Comparison of ENCODE assay signal across 22 cellular contexts in genomic region chr1:3636080-3636479, GRCh38. TPM values are rescaled to one million over a fixed set of nuclear protein-coding genes. Genes with fewer than 3 reads are reported as not detected.
DNase-seq lines count a peak whose midpoint lies in the region; ATAC-seq and TF ChIP-seq lines count a peak whose summit lies in the region.
"Had no signal": no experiment of that assay in that cellular context is flagged by ENCODE, and none has a peak within 500 bp of the region (broad histone marks: within the 10 kb centered on the region; RNA-seq: fewer than 3 reads in every experiment).

No MANE protein-coding gene starts in this region.

- H3K4me1 Mint-ChIP-seq in chondrocyte (ENCODE audit: low read depth): no peaks in the 10 kb centered on the region
- H3K4me1 Mint-ChIP-seq in stimulated activated memory B cell treated with anti-CD40 and anti-IgM and Interleukin-4, amounts not matched to agents 10 μg/mL and 1 μg/mL and 100 μg/mL, for 72 hours: no peaks in the 10 kb centered on the region
- H3K4me1 Mint-ChIP-seq: CD14-positive monocyte; CD8-positive, alpha-beta memory T cell had no signal

- H4K20me1 ChIP-seq in GM23248 (ENCODE audit: insufficient read depth): no peaks in the 10 kb centered on the region

- H3K79me2 ChIP-seq in GM23248 (ENCODE audit: insufficient read depth): no peaks in the 10 kb centered on the region

- H3K4me1 ChIP-seq in GM23248 (ENCODE audit: insufficient read depth): no peaks in the 10 kb centered on the region
- H3K4me1 ChIP-seq: A549, BE2C, HAP-1 had no signal

- H3K27me3 ChIP-seq in GM23248 (replicated peaks; ENCODE audit: insufficient read depth): no peaks in the 10 kb centered on the region
- H3K27me3 ChIP-seq: BE2C; BLaER1 treated with 17β-estradiol and CSF1 and Interleukin-3, amounts not matched to agents 10 nM and 100 nM had no signal

- 96 to 97% methylated on average over 9 to 14 of the region's 14 CpGs for WGBS in GM23248 (ENCODE audit: low coverage in 1 of 2, low lambda C conversion rate in 2 of 2, missing lambda C conversion rate in 2 of 2), 2 experiments

- peaks cover 28% of the 10 kb centered on the region for H3K36me3 Mint-ChIP-seq in chondrocyte (ENCODE audit: low read depth)
- H3K36me3 Mint-ChIP-seq in stimulated activated memory B cell treated with anti-CD40 and anti-IgM and Interleukin-4, amounts not matched to agents 10 μg/mL and 1 μg/mL and 100 μg/mL, for 72 hours: peaks cover 57% of the 10 kb centered on the region

- no peaks in the 10 kb centered on the region for H3K9me3 ChIP-seq in GM23248 (ENCODE audit: low read depth)
- H3K9me3 ChIP-seq: A549; BE2C; BLaER1 treated with 17β-estradiol and CSF1 and Interleukin-3, amounts not matched to agents 10 nM and 100 nM; HAP-1 had no signal

- no peaks in the 10 kb centered on the region for H3K9me2 ChIP-seq in GM23248 (ENCODE audit: insufficient read depth)

- TF ChIP-seq CTCF in chondrocyte (IDR thresholded peaks at IDR 0.05) (no peak), foreskin fibroblast (IDR thresholded peaks at IDR 0.05; ENCODE audit: low read depth, low read length) (no peak)

- ATAC-seq in stimulated activated memory B cell treated with anti-CD40 and anti-IgM and Interleukin-4, amounts not matched to agents 10 μg/mL and 1 μg/mL and 100 μg/mL, for 72 hours: no peak
- ATAC-seq: A549 had no signal

- in situ Hi-C loops in GM23248 (cut with MboI): no loop called here

- no peak overlapping the region for H3K9ac ChIP-seq in GM23248
- H3K9ac ChIP-seq: BLaER1 treated with 17β-estradiol and CSF1 and Interleukin-3, amounts not matched to agents 10 nM and 100 nM had no signal

- H3F3A ChIP-seq in GM23248 (ENCODE audit: insufficient read depth): no peaks in the 10 kb centered on the region

- H3K27ac ChIP-seq in GM23248: no peak overlapping the region
- H3K27ac ChIP-seq: A549; BLaER1 treated with 17β-estradiol and CSF1 and Interleukin-3, amounts not matched to agents 10 nM and 100 nM had no signal

- no peak overlapping the region for H2AFZ ChIP-seq in GM23248

- H3K9me3 Mint-ChIP-seq in chondrocyte (ENCODE audit: low read depth): no peaks in the 10 kb centered on the region
- no peaks in the 10 kb centered on the region for H3K9me3 Mint-ChIP-seq in stimulated activated memory B cell treated with anti-CD40 and anti-IgM and Interleukin-4, amounts not matched to agents 10 μg/mL and 1 μg/mL and 100 μg/mL, for 72 hours
- H3K9me3 Mint-ChIP-seq: CD14-positive monocyte; CD4-positive, alpha-beta T cell; CD8-positive, alpha-beta memory T cell; HFFc6 had no signal

- H3K27ac Mint-ChIP-seq in chondrocyte (ENCODE audit: unreplicated experiment): no peak overlapping the region
- peak overlapping the region; percentile 48 for H3K27ac Mint-ChIP-seq in stimulated activated memory B cell treated with anti-CD40 and anti-IgM and Interleukin-4, amounts not matched to agents 10 μg/mL and 1 μg/mL and 100 μg/mL, for 72 hours
- H3K27ac Mint-ChIP-seq: CD4-positive, alpha-beta T cell; HFFc6 had no signal

- H3K36me3 ChIP-seq in GM23248 (ENCODE audit: low read depth): peaks cover 4% of the 10 kb centered on the region; the same call in 1 of the 2 replicates
- H3K36me3 ChIP-seq: BE2C had no signal

- no peak overlapping the region for H3K4me3 Mint-ChIP-seq in chondrocyte (ENCODE audit: unreplicated experiment)
- no peak overlapping the region for H3K4me3 Mint-ChIP-seq in stimulated activated memory B cell treated with anti-CD40 and anti-IgM and Interleukin-4, amounts not matched to agents 10 μg/mL and 1 μg/mL and 100 μg/mL, for 72 hours
- H3K4me3 Mint-ChIP-seq: CD14-positive monocyte; CD4-positive, alpha-beta T cell; CD8-positive, alpha-beta memory T cell; HFFc6 had no signal

- H3K4me3 ChIP-seq in GM23248 (no peak overlapping the region), foreskin fibroblast (ENCODE audit: low read depth in 1 of 2, low read length in 2 of 2) (no peak overlapping the region)
- H3K4me3 ChIP-seq: A549; BLaER1 treated with 17β-estradiol and CSF1 and Interleukin-3, amounts not matched to agents 10 nM and 100 nM; HAP-1 had no signal

- DNase-seq in chondrocyte (ENCODE audit: low spot score): peak; percentile 59
- peak; percentile 15 for DNase-seq in posterior vena cava (ENCODE audit: low spot score)
- DNase-seq in GM23248: no peak
- DNase-seq in GDM1 (lab: John Stamatoyannopoulos, UW): no peak
- DNase-seq in foreskin fibroblast: no peak
- DNase-seq: 8988T; ACHN; AML-193; BE2C; CD4-positive, alpha-beta T cell; CD8-positive, alpha-beta memory T cell; DMS 273 treated with DMSO at 0.1 percent for 48 hours; DMS79; EL; GF-D8; GOT3; HFFc6 had no signal

- intact Hi-C loops in posterior vena cava (cut with DNase I): no loop called here

- no peaks in the 10 kb centered on the region for H3K27me3 Mint-ChIP-seq in chondrocyte (ENCODE audit: low read depth)
- no peaks in the 10 kb centered on the region for H3K27me3 Mint-ChIP-seq in stimulated activated memory B cell treated with anti-CD40 and anti-IgM and Interleukin-4, amounts not matched to agents 10 μg/mL and 1 μg/mL and 100 μg/mL, for 72 hours
- H3K27me3 Mint-ChIP-seq: CD4-positive, alpha-beta T cell; CD8-positive, alpha-beta memory T cell had no signal

- H3K4me2 ChIP-seq in GM23248 (ENCODE audit: unreplicated experiment): no peak overlapping the region
- H3K4me2 ChIP-seq: A549; BLaER1 treated with 17β-estradiol and CSF1 and Interleukin-3, amounts not matched to agents 10 nM and 100 nM had no signal

RNA-seq across cellular contexts. Expression of gene TPRG1L, which starts 11.3 kb away (rescaled TPM):
- total RNA-seq in chondrocyte: 52.5 to 53.7 TPM (median 53.6 TPM) in 3 replicates
- 10 to 100 TPM; 37.5 to 45.6 TPM for total RNA-seq in posterior vena cava
- 27.6 and 30.9 TPM in 2 replicates for total RNA-seq in GM23248 (2014; rRNA removed; shearing (Covaris generic))
- 30.7 and 30.9 TPM in 2 replicates for polyA plus RNA-seq in GM23248 (2016; fragmentation: Nextera tagmentation; extraction: Ambion mirVana)

RNA-seq across cellular contexts. Expression of gene WRAP73, which starts 13.8 kb away (rescaled TPM):
- total RNA-seq in chondrocyte: 12.6 to 17.6 TPM (median 15.5 TPM) in 3 replicates
- 10 to 100 TPM; 10.9 to 13.7 TPM for total RNA-seq in posterior vena cava
- total RNA-seq in GM23248 (2014; rRNA removed; shearing (Covaris generic)): 15.7 and 16.9 TPM in 2 replicates
- 16.3 and 20.2 TPM in 2 replicates for polyA plus RNA-seq in GM23248 (2016; fragmentation: Nextera tagmentation; extraction: Ambion mirVana)

RNA-seq across cellular contexts. Expression of gene TP73, which starts 16.2 kb away (rescaled TPM):
- total RNA-seq in chondrocyte (0.05 to 0.58 TPM in 2 of 3 replicates, not detected in the other), posterior vena cava (not detected)
- not detected in 2 replicates for total RNA-seq in GM23248 (2014; rRNA removed; shearing (Covaris generic))
- polyA plus RNA-seq in GM23248 (2016; fragmentation: Nextera tagmentation; extraction: Ambion mirVana): 0.08 TPM in 1 of 2 replicates, not detected in the other
- total RNA-seq: CD4-positive, alpha-beta T cell; HFFc6 had no signal

RNA-seq across cellular contexts. Expression of gene MEGF6, which starts 24.8 kb away (rescaled TPM):
- total RNA-seq in chondrocyte: 185 to 332 TPM (median 328 TPM) in 3 replicates
- total RNA-seq in posterior vena cava: 100 to 1,000 TPM in 1 of 2 donors, 10 to 100 TPM in 1; 82.3 to 123 TPM
- total RNA-seq in GM23248 (2014; rRNA removed; shearing (Covaris generic)): 108 and 129 TPM in 2 replicates
- 37.9 and 39.3 TPM in 2 replicates for polyA plus RNA-seq in GM23248 (2016; fragmentation: Nextera tagmentation; extraction: Ambion mirVana)

Comparison
In these comparisons a context has a peak if more than half of its experiments do, and no peak if none do; other contexts are left out.
1. DNase-seq: peak in chondrocyte (single experiment) and posterior vena cava (single experiment); none in GM23248 (single experiment), GDM1 (single experiment) and foreskin fibroblast (0 of 2).